Comparison of ENCODE assay signal across 10 cellular contexts in genomic region chr11:111367411-111368284, GRCh38. TPM values are rescaled to one million over a fixed set of nuclear protein-coding genes. Genes with fewer than 3 reads are reported as not detected.
DNase-seq lines count a peak whose midpoint lies in the region; ATAC-seq and TF ChIP-seq lines count a peak whose summit lies in the region.
"Had no signal": no experiment of that assay in that cellular context is flagged by ENCODE, and none has a peak within 500 bp of the region (broad histone marks: within the 10 kb centered on the region; RNA-seq: fewer than 3 reads in every experiment).

No MANE protein-coding gene starts in this region.

- H3K36me3 ChIP-seq in body of pancreas (replicated peaks in 1 of 2; ENCODE audit: insufficient read depth in 1 of 2, low read depth in 2 of 2) (no peaks in the 10 kb centered on the region), BE2C (no peaks in the 10 kb centered on the region)

- H3K9me3 ChIP-seq in body of pancreas: no peaks in the 10 kb centered on the region
- no peaks in the 10 kb centered on the region for H3K9me3 ChIP-seq in BE2C

- intact Hi-C loops in body of pancreas (cut with DNase I): no loop called here
- intact Hi-C loops in activated naive CD4-positive, alpha-beta T cell treated with anti-CD3 and anti-CD28 coated beads for 36 hours (cut with micrococcal nuclease): no loop called here

- no peak overlapping the region for H3K4me3 Mint-ChIP-seq in activated naive CD4-positive, alpha-beta T cell treated with anti-CD3 and anti-CD28 coated beads for 36 hours

- H3K4me3 ChIP-seq in body of pancreas (no peak overlapping the region), BE2C (ENCODE audit: low read depth, low read length) (no peak overlapping the region)

- peaks cover 82% of the 10 kb centered on the region for H3K4me1 ChIP-seq in body of pancreas
- H3K4me1 ChIP-seq in BE2C: no peaks in the 10 kb centered on the region

- peaks cover 14% of the 10 kb centered on the region for H3K4me1 Mint-ChIP-seq in activated naive CD4-positive, alpha-beta T cell treated with anti-CD3 and anti-CD28 coated beads for 36 hours (ENCODE audit: low read depth)

- DNase-seq in body of pancreas (no peak), BE2C (no peak), T-helper 2 cell (no peak)
- DNase-seq in activated naive CD4-positive, alpha-beta T cell treated with anti-CD3 and anti-CD28 coated beads for 36 hours: no peak
- no peak for DNase-seq in stimulated activated CD4-positive, alpha-beta T cell treated with anti-CD3 and anti-CD28 coated beads, Interleukin-1b, Interleukin-23, amount 100 ng/mL, for 48 hours
- DNase-seq: DMS79, NCI-H748 treated with DMSO at 0.1 percent for 48 hours had no signal

- no peaks in the 10 kb centered on the region for H3K27me3 ChIP-seq in body of pancreas
- peaks cover 10% of the 10 kb centered on the region for H3K27me3 ChIP-seq in BE2C

- no peak overlapping the region for H3K27ac Mint-ChIP-seq in activated naive CD4-positive, alpha-beta T cell treated with anti-CD3 and anti-CD28 coated beads for 36 hours

- CTCF ChIA-PET in activated naive CD4-positive, alpha-beta T cell treated with anti-CD3 and anti-CD28 coated beads for 36 hours (lab: Charles Lee): interaction anchor here (1.0 kb wide), 1 partner anchor 55 kb away, joined by 3 read pairs; no protein-coding TSS in a partner anchor

- H3K27me3 Mint-ChIP-seq in activated naive CD4-positive, alpha-beta T cell treated with anti-CD3 and anti-CD28 coated beads for 36 hours (ENCODE audit: low read depth): no peaks in the 10 kb centered on the region

- H3K36me3 Mint-ChIP-seq in activated naive CD4-positive, alpha-beta T cell treated with anti-CD3 and anti-CD28 coated beads for 36 hours (ENCODE audit: low read depth): no peaks in the 10 kb centered on the region

- H3K27ac ChIP-seq in body of pancreas: peak overlapping the region; percentile 45 to 71 (median 59)

- 78 to 89% methylated on average over 12 of the region's 12 CpGs for WGBS in body of pancreas, 2 donors

- TF ChIP-seq POLR2A in body of pancreas (IDR thresholded peaks at IDR 0.05): no peak

- no peaks in the 10 kb centered on the region for H3K9me3 Mint-ChIP-seq in activated naive CD4-positive, alpha-beta T cell treated with anti-CD3 and anti-CD28 coated beads for 36 hours

- ATAC-seq in GM18517 (IDR thresholded peaks at IDR 0.05; ENCODE audit: unreplicated experiment) (peak; percentile 48), GM21390 (IDR thresholded peaks at IDR 0.05; ENCODE audit: unreplicated experiment) (peak; percentile 55), HG03097 (IDR thresholded peaks at IDR 0.05; ENCODE audit: low FRiP score, unreplicated experiment) (peak; percentile 48), body of pancreas (no peak)

- no peak for TF ChIP-seq CTCF in body of pancreas (IDR thresholded peaks at IDR 0.05)
- TF ChIP-seq CTCF in BE2C (IDR thresholded peaks at IDR 0.05; ENCODE audit: low read depth, low read length): no peak

RNA-seq across cellular contexts. Expression of gene POU2AF1, which starts 11.4 kb away (rescaled TPM):
- 1 to 10 TPM in 1 of 2 donors, not detected in 1; 8.9 TPM for total RNA-seq in body of pancreas
- polyA plus RNA-seq in BE2C (2012; ENCODE audit: insufficient read depth, insufficient read length, low read depth): not detected
- total RNA-seq in activated naive CD4-positive, alpha-beta T cell treated with anti-CD3 and anti-CD28 coated beads for 36 hours: under 1 TPM; 0.48 to 0.62 TPM
